ENCODE assay signal across 8 cellular contexts in the genomic region with DNA sequence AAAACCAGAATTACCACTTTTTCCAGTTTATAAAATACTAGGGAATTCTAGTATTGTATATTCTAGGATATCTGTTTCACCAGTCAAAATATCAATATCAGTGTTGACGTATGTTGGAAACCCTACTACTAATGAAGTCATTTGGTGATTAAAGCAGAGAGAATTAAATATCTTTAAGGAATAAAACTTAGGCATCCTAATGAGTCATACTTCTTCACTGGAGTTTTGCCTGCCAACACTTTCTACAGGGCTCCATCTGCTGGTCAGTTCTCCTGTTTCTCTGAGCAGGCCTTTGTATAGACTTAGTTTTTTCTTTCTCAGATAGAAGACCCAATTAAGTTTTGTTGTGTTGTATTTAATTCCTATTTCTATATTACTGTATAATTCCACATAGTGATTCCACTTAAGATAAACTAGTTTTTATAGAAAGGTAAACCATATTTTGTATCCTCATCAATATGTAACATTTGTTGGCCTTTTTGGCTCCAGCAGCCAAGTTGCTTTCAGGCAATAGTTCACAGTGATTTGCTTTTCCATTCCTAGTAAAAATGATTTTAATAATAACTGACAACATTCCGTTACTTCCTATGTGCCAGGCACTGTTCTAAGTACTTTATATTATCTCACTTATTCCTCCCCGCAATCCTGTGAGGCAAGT. TPM values are rescaled to one million over a fixed set of nuclear protein-coding genes. Genes with fewer than 3 reads are reported as not detected.
DNase-seq lines count a peak whose midpoint lies in the region; ATAC-seq and TF ChIP-seq lines count a peak whose summit lies in the region.

No MANE protein-coding gene starts in this region.

- no peak overlapping the region for H3K4me3 ChIP-seq in SK-N-MC

- H3K27ac ChIP-seq in SK-N-MC: no peak overlapping the region

- no peaks in the 10 kb centered on the region for H3K9me3 Mint-ChIP-seq in brain

- DNase-seq in EH (ENCODE audit: low read depth): peak; percentile 90
- peak; percentile 63 for DNase-seq in KBM-7
- peak; percentile 48 for DNase-seq in SK-N-MC (ENCODE audit: low read depth, low spot score)
- peak; percentile 38 for DNase-seq in iPS-NIHi11 (ENCODE audit: low spot score)
- DNase-seq in stimulated activated CD4-positive, alpha-beta T cell treated with anti-CD3 and anti-CD28 coated beads, Interleukin-2, amount 100 ng/mL, for 24 hours: peak; percentile 44 to 51

- no peaks in the 10 kb centered on the region for H3K9me3 ChIP-seq in SK-N-MC (ENCODE audit: low read depth, low read length)

- H3K36me3 ChIP-seq in SK-N-MC (ENCODE audit: insufficient read depth, low read length): no peaks in the 10 kb centered on the region

- H3K4me1 Mint-ChIP-seq in brain: peaks cover 55% of the 10 kb centered on the region

- peak overlapping the region in 4 of 5 experiments; percentile 16 to 97 (median 78) for H3K4me3 Mint-ChIP-seq in brain

- in situ Hi-C loops in KBM-7 (cut with MboI; ENCODE audit: low pct_unique_long_range_greater_than_20kb, low sequenced_read_pairs): no loop called here

- H3K36me3 Mint-ChIP-seq in brain: peaks cover 13% of the 10 kb centered on the region

- no peak overlapping the region for H3K27ac Mint-ChIP-seq in brain

- no peak overlapping the region for H3K9ac ChIP-seq in SK-N-MC (ENCODE audit: insufficient read length)

- ATAC-seq in GM19463 (IDR thresholded peaks at IDR 0.05; ENCODE audit: unreplicated experiment) (no peak), GM18907 (IDR thresholded peaks at IDR 0.05; ENCODE audit: unreplicated experiment) (no peak)

- peaks cover 12% of the 10 kb centered on the region for H3K27me3 Mint-ChIP-seq in brain

- peak; percentile 81 to 84 for TF ChIP-seq CTCF in brain (conservative IDR thresholded peaks at IDR 0.05)

RNA-seq across cellular contexts. Expression of gene AP1AR, which starts 3.5 kb away (rescaled TPM):
- 3.4 TPM for polyA plus RNA-seq in brain (ENCODE audit: insufficient read depth, low read depth, low replicate concordance)

RNA-seq across cellular contexts. Expression of gene TIFA, which starts 50.6 kb away (rescaled TPM):
- 4.6 TPM for polyA plus RNA-seq in brain (ENCODE audit: insufficient read depth, low read depth, low replicate concordance)

Comparison
In these comparisons a context has a peak if more than half of its experiments do, and no peak if none do; other contexts are left out.
1. DNase-seq: peak in every context shown above with its lines; median percentile 90 in EH; 63 in KBM-7; 48 in SK-N-MC; 48 in stimulated activated CD4-positive, alpha-beta T cell treated with anti-CD3 and anti-CD28 coated beads, Interleukin-2, amount 100 ng/mL, for 24 hours; 38 in iPS-NIHi11.